Comparison of ENCODE assay signal across 21 cellular contexts in genomic region chr2:780002-780401, GRCh38.
A peak's percentile ranks its signal among the peaks of the same experiment; 100 is the strongest.
DNase-seq lines count a peak whose midpoint lies in the region; ATAC-seq, FAIRE-seq and TF ChIP-seq lines count a peak whose summit lies in the region.
"Had no signal": no experiment of that assay in that cellular context is flagged by ENCODE, and none has a peak within 500 bp of the region (broad histone marks: within the 10 kb centered on the region; RNA-seq: fewer than 3 reads in every experiment).

No MANE protein-coding gene starts in this region.

- H3K4me3 ChIP-seq in GM23338: no peak overlapping the region
- H3K4me3 ChIP-seq in H1 (ENCODE audit: extremely low read depth in 1 of 4, insufficient read depth in 2 of 4, low read depth in 3 of 4, low read length in 4 of 4): no peak overlapping the region
- H3K4me3 ChIP-seq in mesendoderm (ENCODE audit: low read length): no peak overlapping the region
- H3K4me3 ChIP-seq: A549; BLaER1 treated with 17β-estradiol and CSF1 and Interleukin-3, amounts not matched to agents 10 nM and 100 nM had no signal

- H3K9me2 ChIP-seq in GM23338 (ENCODE audit: insufficient read depth): no peaks in the 10 kb centered on the region

- no peaks in the 10 kb centered on the region for H3K9me3 Mint-ChIP-seq in GM23338
- H3K9me3 Mint-ChIP-seq: CD4-positive, alpha-beta T cell; CD8-positive, alpha-beta T cell had no signal

- H3K4me2 ChIP-seq in GM23338 (no peak overlapping the region), H1 (ENCODE audit: insufficient read depth in 1 of 2, low read depth in 2 of 2, low read length in 2 of 2) (no peak overlapping the region), mesendoderm (ENCODE audit: low read length) (no peak overlapping the region)
- H3K4me2 ChIP-seq: A549; BLaER1 treated with 17β-estradiol and CSF1 and Interleukin-3, amounts not matched to agents 10 nM and 100 nM had no signal

- no peaks in the 10 kb centered on the region for H3K36me3 ChIP-seq in GM23338 (ENCODE audit: insufficient read depth)
- no peaks in the 10 kb centered on the region for H3K36me3 ChIP-seq in H1 (ENCODE audit: control insufficient read depth in 2 of 4, insufficient read depth in 4 of 4, low read length in 3 of 4)
- no peaks in the 10 kb centered on the region for H3K36me3 ChIP-seq in mesendoderm (ENCODE audit: control insufficient read depth, insufficient read depth, low read length)
- H3K36me3 ChIP-seq: BLaER1 treated with 17β-estradiol and CSF1 and Interleukin-3, amounts not matched to agents 10 nM and 100 nM had no signal

- TF ChIP-seq EP300 in H1 (IDR thresholded peaks at IDR 0.05; ENCODE audit: borderline replicate concordance in 1 of 2, low read depth in 2 of 2, low read length in 2 of 2): no peak

- no peak for FAIRE-seq in H1 (lab: Jason Lieb, UNC)
- FAIRE-seq: A549, D721Med, G401.6, GM12891 had no signal

- H3K27ac ChIP-seq in GM23338 (ENCODE audit: low read depth) (no peak overlapping the region), H1 (ENCODE audit: low read depth, low read length) (no peak overlapping the region), mesendoderm (ENCODE audit: low read depth, low read length) (no peak overlapping the region)
- H3K27ac ChIP-seq: 22Rv1; A549; BLaER1 treated with 17β-estradiol and CSF1 and Interleukin-3, amounts not matched to agents 10 nM and 100 nM; C4-2B had no signal

- peaks cover 4% of the 10 kb centered on the region for H3K27me3 Mint-ChIP-seq in GM23338 (ENCODE audit: insufficient read depth, low read depth, poor library complexity)
- H3K27me3 Mint-ChIP-seq: CD4-positive, alpha-beta T cell had no signal

- H4K5ac ChIP-seq in H1 (ENCODE audit: insufficient read length, low read depth, low read length): no peak overlapping the region
- no peak overlapping the region for H4K5ac ChIP-seq in mesendoderm (ENCODE audit: low read length)

- no peaks in the 10 kb centered on the region for H3K79me1 ChIP-seq in H1 (ENCODE audit: low read depth, low read length)
- no peaks in the 10 kb centered on the region for H3K79me1 ChIP-seq in mesendoderm (ENCODE audit: low read length)

- H2BK20ac ChIP-seq in H1 (ENCODE audit: low read length): peak overlapping the region; percentile 82; the same call in 1 of the 2 replicates

- TF ChIP-seq CTCF in GM23338 (conservative IDR thresholded peaks at IDR 0.05; ENCODE audit: low read depth in 2 of 2): no peak
- no peak for TF ChIP-seq CTCF in H1 (IDR thresholded peaks at IDR 0.05; ENCODE audit: control extremely low read depth in 1 of 3, insufficient read depth in 1 of 3, low read depth in 1 of 3, low read length in 3 of 3)

- no peak overlapping the region for H3K4ac ChIP-seq in H1 (replicated peaks; ENCODE audit: insufficient read length, low read depth, low read length)
- H3K4ac ChIP-seq in mesendoderm (ENCODE audit: low read depth, low read length): no peak overlapping the region

- H4K91ac ChIP-seq in H1 (replicated peaks; ENCODE audit: insufficient read length, low read length): no peak overlapping the region

- no peak overlapping the region for H2BK12ac ChIP-seq in H1 (ENCODE audit: low read depth, low read length)

- no peak overlapping the region for H3K23ac ChIP-seq in H1 (ENCODE audit: insufficient read length)
- no peak overlapping the region for H3K23ac ChIP-seq in mesendoderm (ENCODE audit: low read length)

- H2BK120ac ChIP-seq in H1 (replicated peaks; ENCODE audit: low read depth, low read length) (peak overlapping the region; percentile 18), mesendoderm (ENCODE audit: low read depth, low read length) (no peak overlapping the region)

- no peaks in the 10 kb centered on the region; the same call in 2 of the 3 replicates for H3K36me3 Mint-ChIP-seq in GM23338 (ENCODE audit: low read depth)
- H3K36me3 Mint-ChIP-seq: CD8-positive, alpha-beta T cell had no signal

- H3K18ac ChIP-seq in H1 (ENCODE audit: extremely low read depth, low read length): no peak overlapping the region
- no peak overlapping the region for H3K18ac ChIP-seq in mesendoderm (ENCODE audit: low read length)

- no peaks in the 10 kb centered on the region for H3K23me2 ChIP-seq in H1 (ENCODE audit: low read depth, low read length)

- H3K27me3 ChIP-seq in GM23338 (ENCODE audit: insufficient read depth) (no peaks in the 10 kb centered on the region), H1 (replicated peaks in 1 of 4; ENCODE audit: control insufficient read depth in 3 of 4, extremely low read depth in 1 of 4, insufficient read depth in 3 of 4, low read length in 3 of 4) (no peaks in the 10 kb centered on the region), mesendoderm (ENCODE audit: insufficient read depth, low read length, poor library complexity) (no peaks in the 10 kb centered on the region)
- H3K27me3 ChIP-seq: BLaER1 treated with 17β-estradiol and CSF1 and Interleukin-3, amounts not matched to agents 10 nM and 100 nM had no signal

- H3F3A ChIP-seq in GM23338 (replicated peaks; ENCODE audit: low read depth): no peaks in the 10 kb centered on the region

- H2BK15ac ChIP-seq in H1 (ENCODE audit: low read length) (no peak overlapping the region), mesendoderm (replicated peaks; ENCODE audit: low read depth) (no peak overlapping the region)

- H3K9ac ChIP-seq in H1 (replicated peaks in 1 of 4; ENCODE audit: extremely low read depth in 1 of 4, low read depth in 3 of 4, low read length in 3 of 4) (no peak overlapping the region), mesendoderm (ENCODE audit: low read length) (no peak overlapping the region)
- H3K9ac ChIP-seq: BLaER1 treated with 17β-estradiol and CSF1 and Interleukin-3, amounts not matched to agents 10 nM and 100 nM had no signal

- H2AK5ac ChIP-seq in H1 (ENCODE audit: low read depth, low read length): no peak overlapping the region
- no peak overlapping the region for H2AK5ac ChIP-seq in mesendoderm (ENCODE audit: low read length)

- DNase-seq in GM23338 (ENCODE audit: low spot score): no peak
- DNase-seq in H1 (ENCODE audit: low read depth in 1 of 2, low spot score in 2 of 2): no peak
- DNase-seq in mesendoderm: peak; percentile 26
- DNase-seq in NCI-H226: no peak
- DNase-seq in GOT3 (lab: John Stamatoyannopoulos, UW): no peak
- DNase-seq: AML-193; Caco-2; Calu3; CD4-positive, alpha-beta T cell; CD8-positive, alpha-beta T cell; DMS79 treated with DMSO at 0.1 percent for 48 hours; GF-D8 had no signal

- H4K20me1 ChIP-seq in GM23338 (replicated peaks; ENCODE audit: insufficient read depth) (no peaks in the 10 kb centered on the region), H1 (replicated peaks in 1 of 2; ENCODE audit: control insufficient read depth in 1 of 2, insufficient read depth in 2 of 2, low read length in 2 of 2) (no peaks in the 10 kb centered on the region)
- H4K20me1 ChIP-seq: BLaER1 treated with 17β-estradiol and CSF1 and Interleukin-3, amounts not matched to agents 10 nM and 100 nM had no signal

- POLR2A ChIA-PET in H1 (lab: Charles Lee; ENCODE audit: partially characterized antibody): no interaction called here

- peaks cover 21% of the 10 kb centered on the region for H3K4me1 ChIP-seq in GM23338 (ENCODE audit: insufficient read depth)
- peaks cover 0 to 7% (median 2%) of the 10 kb centered on the region in 4 experiments; a peak in 5 of 7 replicates for H3K4me1 ChIP-seq in H1 (replicated peaks in 1 of 4; ENCODE audit: control insufficient read depth in 3 of 4, insufficient read depth in 4 of 4, low read length in 3 of 4)
- no peaks in the 10 kb centered on the region for H3K4me1 ChIP-seq in mesendoderm (ENCODE audit: control insufficient read depth, low read depth, low read length)
- H3K4me1 ChIP-seq: A549; BLaER1 treated with 17β-estradiol and CSF1 and Interleukin-3, amounts not matched to agents 10 nM and 100 nM; Caco-2 had no signal

- TF ChIP-seq RAD21 in H1 (IDR thresholded peaks at IDR 0.05 in 1 of 2, conservative IDR thresholded peaks at IDR 0.05 in 1 of 2; ENCODE audit: low read depth in 2 of 2, low read length in 2 of 2): no peak

- H4K8ac ChIP-seq in H1 (ENCODE audit: extremely low read depth, insufficient read depth, low read length): no peak overlapping the region
- H4K8ac ChIP-seq in mesendoderm (ENCODE audit: low read depth, low read length): no peak overlapping the region

- no peak overlapping the region for H3K14ac ChIP-seq in H1 (ENCODE audit: insufficient read length)

- H3K27ac Mint-ChIP-seq in GM23338: no peak overlapping the region
- H3K27ac Mint-ChIP-seq: B cell; CD4-positive, alpha-beta T cell; CD8-positive, alpha-beta T cell had no signal

- no peaks in the 10 kb centered on the region for H3K79me2 ChIP-seq in GM23338 (replicated peaks; ENCODE audit: insufficient read depth)
- H3K79me2 ChIP-seq in H1 (ENCODE audit: control insufficient read depth in 1 of 2, insufficient read depth in 2 of 2, low read length in 2 of 2): no peaks in the 10 kb centered on the region
- no peaks in the 10 kb centered on the region for H3K79me2 ChIP-seq in mesendoderm (ENCODE audit: control insufficient read depth, insufficient read depth, low read length)

- H3K4me1 Mint-ChIP-seq in GM23338: peaks cover 32% of the 10 kb centered on the region
- H3K4me1 Mint-ChIP-seq: B cell had no signal

- ATAC-seq in GM23338 (peak; percentile 30; the same call in 1 of the 3 replicates), GM18517 (IDR thresholded peaks at IDR 0.05; ENCODE audit: unreplicated experiment) (no peak)
- ATAC-seq: A549; CD8-positive, alpha-beta T cell had no signal

- H2BK5ac ChIP-seq in H1 (ENCODE audit: low read depth, low read length): peak overlapping the region; percentile 6; the same call in 1 of the 2 replicates
- no peak overlapping the region for H2BK5ac ChIP-seq in mesendoderm (ENCODE audit: low read length)

- no peak for TF ChIP-seq POLR2A in H1 (IDR thresholded peaks at IDR 0.05; ENCODE audit: control extremely low read depth in 1 of 2, low read depth in 2 of 2, low read length in 2 of 2)

- H3K4me3 Mint-ChIP-seq in GM23338: no peak overlapping the region
- H3K4me3 Mint-ChIP-seq: B cell; CD4-positive, alpha-beta T cell; CD8-positive, alpha-beta T cell had no signal

- 90% methylated on average over 9 of the region's 9 CpGs; no CpG with 5 or more reads in 1 of the 2 experiments for WGBS in H1 (ENCODE audit: extremely low coverage in 1 of 2, insufficient coverage in 1 of 2, insufficient read length in 1 of 2, insufficient replicate concordance in 2 of 2, low coverage in 1 of 2, low lambda C conversion rate in 2 of 2, missing lambda C conversion rate in 1 of 2), 2 experiments
- WGBS in mesendoderm (ENCODE audit: extremely low coverage, insufficient coverage, low lambda C conversion rate): no CpG with 5 or more reads among the region's 9 CpGs

- H2AFZ ChIP-seq in GM23338 (0 out of 2 replicates have a peak overlapping the region, but pooled peaks have one; percentile 66), H1 (ENCODE audit: low read length) (no peak overlapping the region)

- no peaks in the 10 kb centered on the region; a peak in 1 of 4 replicates for H3K9me3 ChIP-seq in H1 (ENCODE audit: insufficient read depth in 2 of 2, low read depth in 1 of 2, low read length in 1 of 2)
- H3K9me3 ChIP-seq: Caco-2 had no signal

- CTCF ChIA-PET in H1 (lab: Charles Lee; ENCODE audit: partially characterized antibody): interaction anchor here (1.0 to 1.4 kb wide), 3 partner anchors 14 to 65 kb away, joined by 3 to 6 read pairs (median 4); no protein-coding TSS in a partner anchor

- H3K56ac ChIP-seq in H1 (replicated peaks; ENCODE audit: insufficient read length, low read depth, low read length): no peak overlapping the region
- no peak overlapping the region for H3K56ac ChIP-seq in mesendoderm (ENCODE audit: low read length)

TF ChIP-seq in H1, 55 proteins besides CTCF, POLR2A, EP300 and RAD21 (continues in another document):
- TF ChIP-seq FOSL1 (IDR thresholded peaks at IDR 0.05; ENCODE audit: insufficient read depth, low read depth, low read length): no peak
